1 cellular context compared by ENCODE assay signal in genomic region chr1:55233149-55233777, GRCh38.
TF ChIP-seq lines count a peak whose summit lies in the region.

No MANE protein-coding gene starts in this region.

TF ChIP-seq in K562, 482 proteins besides CTCF, POLR2A, EP300 and RAD21 (continued from another document and continues in another):
- TF ChIP-seq ZNF407 (IDR thresholded peaks at IDR 0.05; ENCODE audit: low read depth) (peak; percentile 79), NR3C1 (CRISPR knock-in tag; IDR thresholded peaks at IDR 0.05) (no peak), ZNF512 (tag; IDR thresholded peaks at IDR 0.05) (no peak), ZNF592 (IDR thresholded peaks at IDR 0.05) (0 out of 2 replicates have a peak, but pooled peaks have one; percentile 50), ZNF766 (CRISPR knock-in tag; conservative IDR thresholded peaks at IDR 0.05) (0 out of 2 replicates have a peak, but pooled peaks have one; percentile 53), CREB3 (tag; conservative IDR thresholded peaks at IDR 0.05; ENCODE audit: low read depth) (peak; percentile 77), ZKSCAN1 (IDR thresholded peaks at IDR 0.05; ENCODE audit: low read depth, low read length) (no peak), TEAD4 (IDR thresholded peaks at IDR 0.05; ENCODE audit: low read length) (no peak), TEAD4 (CRISPR knock-in tag; IDR thresholded peaks at IDR 0.05; ENCODE audit: borderline replicate concordance) (no peak), FIP1L1 (IDR thresholded peaks at IDR 0.05; ENCODE audit: low read depth, low read length, poor library complexity, severe bottlenecking) (no peak), DDX20 (tag; IDR thresholded peaks at IDR 0.05; ENCODE audit: low read depth) (peak; percentile 74; the same call in 1 of the 2 replicates), ZNF740 (CRISPR knock-in tag; IDR thresholded peaks at IDR 0.05) (no peak), ZNF740 (tag; IDR thresholded peaks at IDR 0.05) (peak in 1 of 2 experiments; percentile 82; a peak in 1 of 4 replicates), SMAD3 (CRISPR knock-in tag; conservative IDR thresholded peaks at IDR 0.05) (0 out of 2 replicates have a peak, but pooled peaks have one; percentile 61), IRF9 (tag; IDR thresholded peaks at IDR 0.05) (0 out of 2 replicates have a peak, but pooled peaks have one; percentile 31), ZNF41 (CRISPR knock-in tag; conservative IDR thresholded peaks at IDR 0.05) (0 out of 2 replicates have a peak, but pooled peaks have one; percentile 37), MITF (IDR thresholded peaks at IDR 0.05) (no peak), ZNF311 (CRISPR knock-in tag; IDR thresholded peaks at IDR 0.05) (peak; percentile 71), COPS2 (conservative IDR thresholded peaks at IDR 0.05) (no peak), CBX3 (IDR thresholded peaks at IDR 0.05; ENCODE audit: borderline replicate concordance in 1 of 2, low read length in 2 of 2) (no peak), NR4A1 (CRISPR knock-in tag; IDR thresholded peaks at IDR 0.05) (no peak), NR4A1 (tag; IDR thresholded peaks at IDR 0.05) (0 out of 2 replicates have a peak, but pooled peaks have one; percentile 46), TCF7 (IDR thresholded peaks at IDR 0.05; ENCODE audit: borderline replicate concordance) (no peak), RAD51 (IDR thresholded peaks at IDR 0.05; ENCODE audit: borderline replicate concordance, low read depth) (no peak), POLR2AphosphoS5 (IDR thresholded peaks at IDR 0.05; ENCODE audit: control insufficient read depth, insufficient read depth, low read depth, low read length) (no peak), MEF2D (tag; conservative IDR thresholded peaks at IDR 0.05; ENCODE audit: low read depth) (peak; percentile 83), GATAD2B (IDR thresholded peaks at IDR 0.05; ENCODE audit: borderline replicate concordance) (no peak), PTRF (tag; IDR thresholded peaks at IDR 0.05) (peak; percentile 73), TEAD1 (CRISPR knock-in tag; IDR thresholded peaks at IDR 0.05) (peak in 1 of 2 experiments; percentile 45; a peak in 1 of 4 replicates), ZNF561 (CRISPR knock-in tag; conservative IDR thresholded peaks at IDR 0.05) (no peak), PTTG1 (tag; IDR thresholded peaks at IDR 0.05; ENCODE audit: low read depth) (peak; percentile 85), ID3 (CRISPR knock-in tag; IDR thresholded peaks at IDR 0.05) (no peak), ID3 (tag; IDR thresholded peaks at IDR 0.05) (peak; percentile 48; the same call in 1 of the 2 replicates), KLF6 (CRISPR knock-in tag; IDR thresholded peaks at IDR 0.05; ENCODE audit: borderline replicate concordance) (peak; percentile 59; the same call in 1 of the 2 replicates), ZNF239 (CRISPR knock-in tag; IDR thresholded peaks at IDR 0.05) (peak; percentile 35; the same call in 1 of the 2 replicates), BCLAF1 (IDR thresholded peaks at IDR 0.05; ENCODE audit: borderline replicate concordance in 1 of 2, control insufficient read depth in 1 of 2, low read depth in 2 of 2, low read length in 1 of 2) (no peak), GTF2A2 (tag; IDR thresholded peaks at IDR 0.05) (peak; percentile 61; the same call in 1 of the 2 replicates)
